Comparison of ENCODE assay signal across 25 cellular contexts in the genomic region with DNA sequence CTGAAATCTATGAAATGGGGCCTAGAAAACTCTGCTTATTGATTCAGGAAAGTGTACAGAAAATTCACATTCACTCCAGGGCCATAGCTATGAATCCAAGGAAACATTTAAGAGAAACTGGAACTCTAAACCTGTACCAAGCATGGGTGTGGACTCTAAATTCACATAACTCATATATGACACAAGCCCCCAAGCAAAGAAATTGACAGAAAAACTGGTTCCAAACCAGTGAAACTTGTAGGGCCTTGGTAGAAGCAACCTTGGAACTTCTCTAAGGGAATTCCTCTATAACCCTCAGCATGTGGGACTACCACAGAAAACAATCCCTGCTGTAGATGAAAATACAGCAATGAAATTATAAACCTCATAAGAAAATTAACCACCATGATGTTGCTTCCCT.
DNase-seq lines count a peak whose midpoint lies in the region; ATAC-seq and TF ChIP-seq lines count a peak whose summit lies in the region.
"Had no signal": no experiment of that assay in that cellular context is flagged by ENCODE, and none has a peak within 500 bp of the region (broad histone marks: within the 10 kb centered on the region; RNA-seq: fewer than 3 reads in every experiment).

No MANE protein-coding gene starts in this region.

- H4K20me1 ChIP-seq in PC-9 (ENCODE audit: insufficient read depth), result no peaks in the 10 kb centered on the region
- H4K20me1 ChIP-seq in smooth muscle cell (ENCODE audit: low read depth), result no peaks in the 10 kb centered on the region
- H4K20me1 ChIP-seq: BLaER1 had no signal

- no peaks in the 10 kb centered on the region for H3K36me3 ChIP-seq in PC-9 (ENCODE audit: low read depth)
- no peaks in the 10 kb centered on the region for H3K36me3 ChIP-seq in smooth muscle cell (ENCODE audit: low read depth)
- H3K36me3 ChIP-seq in heart right ventricle, result no peaks in the 10 kb centered on the region
- H3K36me3 ChIP-seq: BE2C, BLaER1 had no signal

- H3K27me3 ChIP-seq in PC-9 (ENCODE audit: insufficient read depth, low read depth) (no peaks in the 10 kb centered on the region), smooth muscle cell (ENCODE audit: low read depth) (no peaks in the 10 kb centered on the region), heart right ventricle (peaks cover 0 to 19% (median 0%) of the 10 kb centered on the region in 7 donors)
- H3K27me3 ChIP-seq: BE2C had no signal

- no peak for ATAC-seq in heart right ventricle
- ATAC-seq in stimulated activated naive CD8-positive, alpha-beta T cell treated with anti-CD3 and anti-CD28 coated beads, Interleukin-15, amount 100 ng/mL, for 72 hours, result no peak
- no peak for ATAC-seq in GM19324 (IDR thresholded peaks at IDR 0.05; ENCODE audit: low FRiP score, unreplicated experiment)
- ATAC-seq: GM12878 had no signal

- H3K27ac ChIP-seq in PC-9 (no peak overlapping the region), smooth muscle cell (ENCODE audit: low read depth) (peak overlapping the region; percentile 35), heart right ventricle (no peak overlapping the region)
- H3K27ac ChIP-seq: BLaER1 had no signal

- H3K27me3 Mint-ChIP-seq in stimulated activated naive CD8-positive, alpha-beta T cell treated with anti-CD3 and anti-CD28 coated beads, Interleukin-15, amount 100 ng/mL, for 72 hours, result no peaks in the 10 kb centered on the region
- H3K27me3 Mint-ChIP-seq: CD4-positive, alpha-beta memory T cell; CD4-positive, CD25-positive, alpha-beta regulatory T cell had no signal

- H3K4me3 ChIP-seq in PC-9 (no peak overlapping the region), epithelial cell of esophagus (ENCODE audit: low read length) (no peak overlapping the region), smooth muscle cell (no peak overlapping the region), heart right ventricle (no peak overlapping the region)
- H3K4me3 ChIP-seq: BLaER1, GM12878 had no signal

- no peaks in the 10 kb centered on the region for H3K9me3 ChIP-seq in PC-9 (ENCODE audit: insufficient read depth, low read depth)
- no peaks in the 10 kb centered on the region for H3K9me3 ChIP-seq in smooth muscle cell (replicated peaks; ENCODE audit: low read depth)
- no peaks in the 10 kb centered on the region for H3K9me3 ChIP-seq in heart right ventricle
- H3K9me3 ChIP-seq: BE2C, BLaER1 had no signal

- H3K4me1 ChIP-seq in PC-9 (replicated peaks; ENCODE audit: insufficient read depth), result peaks cover 14% of the 10 kb centered on the region; the same call in 1 of the 2 replicates
- H3K4me1 ChIP-seq in smooth muscle cell (ENCODE audit: low read depth), result no peaks in the 10 kb centered on the region
- H3K4me1 ChIP-seq in heart right ventricle, result no peaks in the 10 kb centered on the region
- H3K4me1 ChIP-seq: BE2C, BLaER1 had no signal

- no peak overlapping the region for H3K9ac ChIP-seq in smooth muscle cell (ENCODE audit: low read depth)
- H3K9ac ChIP-seq: BLaER1 had no signal

- peak in 1 of 2 experiments; percentile 62 for DNase-seq in PC-9
- DNase-seq in epithelial cell of esophagus (ENCODE audit: low read depth), result peak; percentile 65
- DNase-seq in smooth muscle cell (lab: John Stamatoyannopoulos, UW; ENCODE audit: unreplicated experiment), result no peak
- no peak for DNase-seq in heart right ventricle
- no peak for DNase-seq in stimulated activated naive CD8-positive, alpha-beta T cell treated with anti-CD3 and anti-CD28 coated beads, Interleukin-15, amount 100 ng/mL, for 72 hours
- no peak for DNase-seq in stimulated activated CD4-positive, alpha-beta T cell treated with anti-CD3 and anti-CD28 coated beads, Interleukin-2, amount 100 ng/mL, for 48 hours
- DNase-seq: 8988T; ACHN; BE2C; C1 segment of cervical spinal cord; CD4-positive, alpha-beta memory T cell; CD4-positive, CD25-positive, alpha-beta regulatory T cell; CD8-positive, alpha-beta memory T cell; COR-L47; DMS 273 treated with DMSO at 0.1 percent for 48 hours; DMS153; DMS53; DMS79; DND-41; EL; GDM1 had no signal

- TF ChIP-seq CTCF in PC-9 (conservative IDR thresholded peaks at IDR 0.05) (no peak), epithelial cell of esophagus (IDR thresholded peaks at IDR 0.05; ENCODE audit: insufficient read depth, low read depth, low read length, missing control alignments) (no peak), smooth muscle cell (IDR thresholded peaks at IDR 0.05; ENCODE audit: borderline replicate concordance, insufficient read depth, poor library complexity, severe bottlenecking) (no peak), heart right ventricle (IDR thresholded peaks at IDR 0.05) (no peak)

- H3K27ac Mint-ChIP-seq in stimulated activated naive CD8-positive, alpha-beta T cell treated with anti-CD3 and anti-CD28 coated beads, Interleukin-15, amount 100 ng/mL, for 72 hours, result no peak overlapping the region
- H3K27ac Mint-ChIP-seq: CD14-positive monocyte; CD4-positive, alpha-beta memory T cell; CD4-positive, CD25-positive, alpha-beta regulatory T cell; CD8-positive, alpha-beta memory T cell had no signal

- POLR2A ChIA-PET in PC-9 (lab: Charles Lee; ENCODE audit: unreplicated experiment), result no interaction called here

- intact Hi-C loops in PC-9 (cut with micrococcal nuclease; ENCODE audit: unreplicated experiment), result no loop called here
- intact Hi-C loops in heart right ventricle (cut with DNase I), result no loop called here

- H3K9me2 ChIP-seq in PC-9 (ENCODE audit: insufficient read depth), result no peaks in the 10 kb centered on the region

- H3K4me2 ChIP-seq in PC-9, result peak overlapping the region; percentile 8; the same call in 1 of the 2 replicates
- no peak overlapping the region for H3K4me2 ChIP-seq in smooth muscle cell
- H3K4me2 ChIP-seq: BLaER1 had no signal

- CTCF ChIA-PET in PC-9 (lab: Charles Lee), result no interaction called here

- no peak overlapping the region for H3K4me3 Mint-ChIP-seq in stimulated activated naive CD8-positive, alpha-beta T cell treated with anti-CD3 and anti-CD28 coated beads, Interleukin-15, amount 100 ng/mL, for 72 hours
- H3K4me3 Mint-ChIP-seq: CD14-positive monocyte; CD4-positive, alpha-beta memory T cell; CD4-positive, CD25-positive, alpha-beta regulatory T cell; CD8-positive, alpha-beta memory T cell had no signal

- H2AFZ ChIP-seq in PC-9, result no peak overlapping the region
- no peak overlapping the region for H2AFZ ChIP-seq in smooth muscle cell (ENCODE audit: low read depth)

- H3K4me1 Mint-ChIP-seq in stimulated activated naive CD8-positive, alpha-beta T cell treated with anti-CD3 and anti-CD28 coated beads, Interleukin-15, amount 100 ng/mL, for 72 hours, result no peaks in the 10 kb centered on the region
- H3K4me1 Mint-ChIP-seq: CD14-positive monocyte; CD4-positive, alpha-beta memory T cell; CD4-positive, CD25-positive, alpha-beta regulatory T cell; CD8-positive, alpha-beta memory T cell had no signal

- H3F3A ChIP-seq in PC-9 (ENCODE audit: insufficient read depth, low read depth), result no peaks in the 10 kb centered on the region
- no peaks in the 10 kb centered on the region for H3F3A ChIP-seq in smooth muscle cell (ENCODE audit: low read depth)

- H3K79me2 ChIP-seq in PC-9 (ENCODE audit: low read depth), result no peaks in the 10 kb centered on the region
- H3K79me2 ChIP-seq in smooth muscle cell (ENCODE audit: low read depth), result no peaks in the 10 kb centered on the region

- no peaks in the 10 kb centered on the region for H3K9me3 Mint-ChIP-seq in stimulated activated naive CD8-positive, alpha-beta T cell treated with anti-CD3 and anti-CD28 coated beads, Interleukin-15, amount 100 ng/mL, for 72 hours
- H3K9me3 Mint-ChIP-seq: CD4-positive, alpha-beta memory T cell had no signal

- no TSS peak for BruUV-seq in PC-9 (replicated peaks; lab: Mats Ljungman, UMichigan)
